ENCODE assay signal across 19 cellular contexts in the genomic region with DNA sequence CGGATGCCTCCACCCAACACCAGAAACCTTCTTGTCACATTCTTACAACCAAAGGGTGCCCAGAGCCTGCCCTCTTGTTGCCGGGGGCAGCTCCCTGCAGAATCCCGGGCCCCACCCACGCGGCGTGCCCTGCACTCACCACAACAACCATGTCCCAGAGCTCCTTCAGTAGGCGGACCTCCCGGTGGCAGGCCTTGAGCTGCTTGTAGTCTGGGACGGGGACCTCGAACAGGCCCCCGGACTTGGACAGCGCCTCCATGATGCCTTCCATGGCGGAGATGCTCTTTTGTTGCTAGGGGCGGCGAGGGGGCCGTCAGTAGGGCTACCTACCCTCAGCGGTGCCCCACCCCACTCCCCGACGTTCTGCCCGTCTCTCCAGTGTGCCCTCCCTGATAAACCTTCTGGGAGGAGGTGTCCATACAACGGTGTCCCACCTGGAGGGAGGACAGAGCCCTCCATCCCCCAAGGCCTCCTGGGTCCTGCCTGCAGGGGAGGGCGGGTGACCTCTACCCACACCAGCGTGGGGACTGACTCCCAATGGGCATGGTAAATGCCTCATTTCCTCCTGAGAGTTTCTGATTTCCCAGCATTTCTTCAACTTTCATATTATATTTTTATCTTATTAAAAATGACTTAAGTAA. TPM values are rescaled to one million over a fixed set of nuclear protein-coding genes. Genes with fewer than 3 reads are reported as not detected.
"Had no signal": no experiment of that assay in that cellular context is flagged by ENCODE, and none has a peak within 500 bp of the region (broad histone marks: within the 10 kb centered on the region; RNA-seq: fewer than 3 reads in every experiment).

No MANE protein-coding gene starts in this region.

- H3K36me3 Mint-ChIP-seq: naive B cell had no signal

- H3K27ac ChIP-seq: esophagus squamous epithelium, gastroesophageal sphincter, left ventricle myocardium inferior, pancreas, prostate gland, right lobe of liver had no signal

- H3K27me3 ChIP-seq: esophagus squamous epithelium, gastroesophageal sphincter, pancreas, right lobe of liver had no signal

- H3K4me1 Mint-ChIP-seq: naive B cell, nephron had no signal

- H3K4me3 Mint-ChIP-seq: dendritic cell treated with granulocyte-macrophage colony-stimulating factor and Interleukin-4, amounts not matched to agents 40 ng/mL and 50 ng/mL, for 4 days; effector memory CD8-positive, alpha-beta T cell; naive B cell; nephron had no signal

- H3K36me3 ChIP-seq: esophagus squamous epithelium, gastroesophageal sphincter, left ventricle myocardium inferior, pancreas, prostate gland, right lobe of liver had no signal

- DNase-seq: central memory CD4-positive, alpha-beta T cell; effector memory CD8-positive, alpha-beta T cell; esophagus squamous epithelium; foreskin fibroblast; glutamatergic neuron; left cardiac atrium; left ventricle myocardium inferior; mesendoderm; naive B cell; right lobe of liver; stimulated activated naive CD4-positive, alpha-beta T cell treated with Interleukin-2 at 50 U/mL for 16 hours; trophoblast cell had no signal

- H3K9me3 ChIP-seq: esophagus squamous epithelium, gastroesophageal sphincter, left ventricle myocardium inferior, pancreas, prostate gland, right lobe of liver had no signal

- H3K27ac Mint-ChIP-seq: dendritic cell treated with granulocyte-macrophage colony-stimulating factor and Interleukin-4, amounts not matched to agents 40 ng/mL and 50 ng/mL, for 4 days; effector memory CD8-positive, alpha-beta T cell; naive B cell; nephron had no signal

- H3K4me3 ChIP-seq: esophagus squamous epithelium, gastroesophageal sphincter, left ventricle myocardium inferior, lung, pancreas, prostate gland, right lobe of liver had no signal

- H3K4me1 ChIP-seq: esophagus squamous epithelium, gastroesophageal sphincter, left ventricle myocardium inferior, pancreas, prostate gland, right lobe of liver had no signal

- H3K9me3 Mint-ChIP-seq: dendritic cell treated with granulocyte-macrophage colony-stimulating factor and Interleukin-4, amounts not matched to agents 40 ng/mL and 50 ng/mL, for 4 days; effector memory CD8-positive, alpha-beta T cell; naive B cell; nephron had no signal

RNA-seq across cellular contexts. Expression of gene DNAH17, which starts 52.2 kb away (rescaled TPM):
- total RNA-seq: epithelial cell of proximal tubule, left ventricle myocardium inferior had no signal
